In the genomic region with DNA sequence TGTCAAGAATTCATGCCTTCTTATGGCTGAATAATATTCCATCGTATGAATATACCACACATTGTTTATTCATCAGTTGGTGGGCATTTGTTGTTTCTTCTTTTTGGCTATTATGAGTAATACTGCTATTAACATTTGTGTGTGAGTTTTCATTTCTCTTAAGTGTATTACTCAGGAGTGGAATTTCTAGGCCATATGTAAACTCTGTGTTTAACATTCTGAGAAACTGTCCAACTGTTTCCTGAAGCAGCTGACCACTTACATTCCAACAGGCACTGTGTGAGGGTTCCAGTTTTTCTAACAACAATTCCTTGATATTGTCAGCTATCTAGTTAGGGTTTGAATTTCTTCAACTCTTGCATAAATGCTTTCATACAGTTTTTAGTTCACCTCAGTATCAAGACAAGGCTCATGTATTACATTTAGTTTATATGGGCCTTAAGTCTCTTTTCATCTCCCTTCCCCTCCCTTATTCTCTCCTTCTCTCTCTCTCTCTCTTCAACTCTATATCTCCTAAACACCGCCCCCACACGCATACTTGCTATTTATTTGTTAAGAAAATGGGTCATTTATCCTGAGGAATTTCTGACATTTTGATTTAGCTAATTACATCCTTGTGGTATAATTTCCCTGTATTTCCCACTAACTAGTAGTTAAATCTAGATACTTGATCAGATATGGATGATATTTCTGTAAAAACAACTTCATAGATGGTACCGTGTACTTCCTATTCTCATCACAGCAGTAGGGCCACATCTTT, we compare ENCODE assay signal across 19 cellular contexts.
DNase-seq lines count a peak whose midpoint lies in the region; ATAC-seq and TF ChIP-seq lines count a peak whose summit lies in the region.
"Had no signal": no experiment of that assay in that cellular context is flagged by ENCODE, and none has a peak within 500 bp of the region (broad histone marks: within the 10 kb centered on the region; RNA-seq: fewer than 3 reads in every experiment).

No MANE protein-coding gene starts in this region.

- no peak overlapping the region for H3K4me3 Mint-ChIP-seq in activated T-cell treated with anti-CD3 and anti-CD28 coated beads, Interleukin-2, amount 50 U/mL, for 24 hours
- H3K4me3 Mint-ChIP-seq: WTC11 had no signal

- peaks cover 28% of the 10 kb centered on the region for H3K36me3 Mint-ChIP-seq in activated T-cell treated with anti-CD3 and anti-CD28 coated beads, Interleukin-2, amount 50 U/mL, for 24 hours (ENCODE audit: low read depth)

- peak; percentile 16 for DNase-seq in GM03348 (ENCODE audit: low spot score)
- peak; percentile 34 for DNase-seq in adipocyte (ENCODE audit: low read depth)
- peak; percentile 54 for DNase-seq in fibroblast of villous mesenchyme (ENCODE audit: low read depth)
- DNase-seq in renal cortical epithelial cell (ENCODE audit: low read depth), result peak; percentile 81
- no peak for DNase-seq in RPMI8226
- DNase-seq in activated T-cell treated with anti-CD3 and anti-CD28 coated beads, Interleukin-2, amount 50 U/mL, for 24 hours, result no peak
- DNase-seq in sciatic nerve (ENCODE audit: low spot score), result no peak
- DNase-seq: Kasumi-1, NCI-H1436 treated with DMSO at 0.1 percent for 48 hours, NCI-H345, posterior cingulate gyrus, testis had no signal

- no peak overlapping the region for H3K9ac ChIP-seq in adipocyte (ENCODE audit: low read length)
- H3K9ac ChIP-seq: BLaER1 had no signal

- H3K4me1 ChIP-seq in adipocyte (ENCODE audit: control insufficient read depth, insufficient read depth, low read length), result no peaks in the 10 kb centered on the region
- H3K4me1 ChIP-seq: BLaER1, gastroesophageal sphincter, testis had no signal

- H3K4me1 Mint-ChIP-seq in activated T-cell treated with anti-CD3 and anti-CD28 coated beads, Interleukin-2, amount 50 U/mL, for 24 hours (ENCODE audit: low read depth), result no peaks in the 10 kb centered on the region

- no peak for ATAC-seq in GM18867 (IDR thresholded peaks at IDR 0.05; ENCODE audit: unreplicated experiment)
- no peak for ATAC-seq in sciatic nerve
- ATAC-seq: gastroesophageal sphincter, Right ventricle myocardium inferior, WTC11 had no signal

- H3K36me3 ChIP-seq in adipocyte (ENCODE audit: control insufficient read depth, insufficient read depth, low read length, severe bottlenecking), result peaks cover 47% of the 10 kb centered on the region

- H3K27me3 Mint-ChIP-seq in activated T-cell treated with anti-CD3 and anti-CD28 coated beads, Interleukin-2, amount 50 U/mL, for 24 hours, result no peaks in the 10 kb centered on the region

- TF ChIP-seq CTCF in fibroblast of villous mesenchyme (IDR thresholded peaks at IDR 0.05; ENCODE audit: insufficient read depth, low read depth, low read length), result no peak

- H3K4me3 ChIP-seq in adipocyte (ENCODE audit: low read length), result no peak overlapping the region
- no peak overlapping the region for H3K4me3 ChIP-seq in fibroblast of villous mesenchyme (ENCODE audit: low read depth, low read length)
- H3K4me3 ChIP-seq: BLaER1, gastroesophageal sphincter, HAP-1, testis had no signal

- intact Hi-C loops in sciatic nerve (cut with DNase I), result no loop called here

- no peaks in the 10 kb centered on the region for H3K27me3 ChIP-seq in adipocyte (replicated peaks; ENCODE audit: control insufficient read depth, insufficient read depth, low read length)
- H3K27me3 ChIP-seq: BLaER1, gastroesophageal sphincter, testis had no signal

- no peaks in the 10 kb centered on the region for H3K9me3 Mint-ChIP-seq in activated T-cell treated with anti-CD3 and anti-CD28 coated beads, Interleukin-2, amount 50 U/mL, for 24 hours
- H3K9me3 Mint-ChIP-seq: activated T-helper 2 cell treated with anti-CD3 and anti-CD28 coated beads, Interferon-gamma antibody, Interleukin-2, Interleukin-4, amounts not matched to agents 10 μg/mL and 5 μg/mL and 100 μg/mL, durations not matched to agents 14 hours and 24 hours and 36 hours had no signal

- H3K27ac Mint-ChIP-seq in activated T-cell treated with anti-CD3 and anti-CD28 coated beads, Interleukin-2, amount 50 U/mL, for 24 hours, result no peak overlapping the region
- H3K27ac Mint-ChIP-seq: activated T-helper 2 cell treated with anti-CD3 and anti-CD28 coated beads, Interferon-gamma antibody, Interleukin-2, Interleukin-4, amounts not matched to agents 10 μg/mL and 5 μg/mL and 100 μg/mL, durations not matched to agents 14 hours and 24 hours and 36 hours; WTC11 had no signal

- H3K9me3 ChIP-seq in adipocyte (ENCODE audit: control insufficient read depth, low read length), result no peaks in the 10 kb centered on the region
- H3K9me3 ChIP-seq: BLaER1, gastroesophageal sphincter, HAP-1, testis had no signal

Comparison
In these comparisons a context has a peak if more than half of its experiments do, and no peak if none do; other contexts are left out.
1. DNase-seq: peak in GM03348 (single experiment), adipocyte (single experiment), fibroblast of villous mesenchyme (single experiment) and renal cortical epithelial cell (single experiment); none in RPMI8226 (single experiment), activated T-cell treated with anti-CD3 and anti-CD28 coated beads, Interleukin-2, amount 50 U/mL, for 24 hours (single experiment) and sciatic nerve (single experiment).